ENCODE assay signal across 19 cellular contexts in the genomic region with DNA sequence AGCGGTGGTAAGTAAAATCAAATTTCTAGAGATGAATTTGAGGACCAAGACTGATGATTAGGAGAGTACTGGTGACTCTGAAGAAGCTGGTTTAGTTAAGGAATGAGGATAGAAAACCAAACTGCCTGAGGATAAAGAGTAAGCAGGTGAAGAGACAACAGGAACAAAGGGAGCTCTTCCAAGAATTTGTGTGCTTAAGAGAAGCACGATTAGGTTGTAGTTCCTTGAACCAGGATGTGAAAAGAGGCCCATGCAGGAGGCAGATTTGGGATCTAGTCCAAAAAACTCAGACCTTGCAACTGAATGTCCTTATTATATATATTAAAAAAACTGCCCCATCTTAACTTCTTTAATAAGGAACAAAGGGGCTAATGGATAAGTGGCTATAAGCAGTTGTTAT.
A peak's percentile ranks its signal among the peaks of the same experiment; 100 is the strongest.
DNase-seq lines count a peak whose midpoint lies in the region; ATAC-seq and TF ChIP-seq lines count a peak whose summit lies in the region.
"Had no signal": no experiment of that assay in that cellular context is flagged by ENCODE, and none has a peak within 500 bp of the region (broad histone marks: within the 10 kb centered on the region; RNA-seq: fewer than 3 reads in every experiment).

No MANE protein-coding gene starts in this region.

- H3K4me3 ChIP-seq in PC-3 (ENCODE audit: low read length) (no peak overlapping the region), gastrocnemius medialis (no peak overlapping the region)
- H3K4me3 ChIP-seq: BLaER1, HAP-1 had no signal

- ATAC-seq in PC-3 = no peak
- no peak for ATAC-seq in gastrocnemius medialis

- TF ChIP-seq CTCF in 22Rv1 (IDR thresholded peaks at IDR 0.05) (no peak), PC-3 (conservative IDR thresholded peaks at IDR 0.05; ENCODE audit: low read depth, low read length) (no peak), nephron (IDR thresholded peaks at IDR 0.05; ENCODE audit: unreplicated experiment in 3 of 3) (no peak), gastrocnemius medialis (IDR thresholded peaks at IDR 0.05 in 4 of 5, conservative IDR thresholded peaks at IDR 0.05 in 1 of 5) (no peak)

- H3F3A ChIP-seq in PC-3 (ENCODE audit: low read length, unreplicated experiment) = no peaks in the 10 kb centered on the region

- intact Hi-C loops in PC-3 (cut with micrococcal nuclease) (no loop called here), gastrocnemius medialis (cut with DNase I; ENCODE audit: low total_unique reads) (no loop called here)

- H3K9me3 Mint-ChIP-seq in nephron = no peaks in the 10 kb centered on the region
- H3K9me3 Mint-ChIP-seq: CD14-positive monocyte; CD4-positive, alpha-beta T cell; CD8-positive, alpha-beta memory T cell; HFFc6 had no signal

- BruUV-seq in PC-3 (replicated peaks; lab: Mats Ljungman, UMichigan) = no TSS peak

- H3K4me1 ChIP-seq in PC-3 (ENCODE audit: insufficient read depth, low read length) = peaks cover 18% of the 10 kb centered on the region
- H3K4me1 ChIP-seq in gastrocnemius medialis = no peaks in the 10 kb centered on the region
- H3K4me1 ChIP-seq: BLaER1, HAP-1 had no signal

- H2AFZ ChIP-seq in PC-3 (ENCODE audit: low read length) = no peak overlapping the region

- TF ChIP-seq POLR2A in gastrocnemius medialis (IDR thresholded peaks at IDR 0.05) = no peak

- peak overlapping the region; percentile 74 for H3K27ac ChIP-seq in 22Rv1
- no peak overlapping the region for H3K27ac ChIP-seq in PC-3 (ENCODE audit: low read length)
- H3K27ac ChIP-seq in gastrocnemius medialis = no peak overlapping the region
- H3K27ac ChIP-seq: BLaER1 had no signal

- CTCF ChIA-PET in PC-3 (lab: Charles Lee) = no interaction called here

- H3K9me3 ChIP-seq in PC-3 (ENCODE audit: low read length) (no peaks in the 10 kb centered on the region), gastrocnemius medialis (no peaks in the 10 kb centered on the region)
- H3K9me3 ChIP-seq: BLaER1, HAP-1 had no signal

- H3K27ac Mint-ChIP-seq in nephron = peak overlapping the region; percentile 55 to 89 (median 84)
- H3K27ac Mint-ChIP-seq: B cell; CD14-positive monocyte; CD4-positive, alpha-beta T cell; CD8-positive, alpha-beta memory T cell; HFFc6 had no signal

- POLR2A ChIA-PET in PC-3 (lab: Charles Lee; ENCODE audit: unreplicated experiment) = no interaction called here

- H3K9me2 ChIP-seq in PC-3 (replicated peaks; ENCODE audit: low read length) = no peaks in the 10 kb centered on the region

- H3K27me3 ChIP-seq in PC-3 (ENCODE audit: low read length) (no peaks in the 10 kb centered on the region), gastrocnemius medialis (no peaks in the 10 kb centered on the region)
- H3K27me3 ChIP-seq: BLaER1 had no signal

- H3K9ac ChIP-seq in PC-3 (ENCODE audit: low read length) = no peak overlapping the region
- H3K9ac ChIP-seq: BLaER1 had no signal

- peaks cover 27% of the 10 kb centered on the region for H3K4me1 Mint-ChIP-seq in nephron
- H3K4me1 Mint-ChIP-seq: CD8-positive, alpha-beta memory T cell had no signal

- no peak overlapping the region for H3K4me2 ChIP-seq in PC-3 (ENCODE audit: low read length)
- H3K4me2 ChIP-seq: BLaER1 had no signal

- H3K36me3 ChIP-seq in PC-3 (ENCODE audit: low read depth, low read length) (no peaks in the 10 kb centered on the region), gastrocnemius medialis (no peaks in the 10 kb centered on the region)
- H3K36me3 ChIP-seq: BLaER1, HAP-1 had no signal

- DNase-seq in ELF-1 (ENCODE audit: low read depth, low spot score) = peak; percentile 22
- peak; percentile 25 for DNase-seq in PC-3
- DNase-seq in gastrocnemius medialis = no peak
- DNase-seq in iPS-NIHi7 (ENCODE audit: extremely low spot score) = no peak
- DNase-seq in SW 1271 (lab: John Stamatoyannopoulos, UW) = no peak
- DNase-seq: CD4-positive, alpha-beta T cell; CD8-positive, alpha-beta memory T cell; DMS 273 treated with DMSO at 0.1 percent for 48 hours; DMS79; EL; GF-D8; GOT3; HFFc6 had no signal

- no peaks in the 10 kb centered on the region for H3K36me3 Mint-ChIP-seq in nephron (ENCODE audit: low read depth)
- H3K36me3 Mint-ChIP-seq: CD8-positive, alpha-beta memory T cell had no signal

- H3K79me2 ChIP-seq in PC-3 (ENCODE audit: low read length) = no peaks in the 10 kb centered on the region

- in situ Hi-C loops in gastrocnemius medialis (cut with MboI; ENCODE audit: low sequenced_read_pairs in 4 of 4) = loop anchor here in 1 of 4 donors (25.0 kb wide), 1 partner anchor 98 kb away; no protein-coding TSS in a partner anchor

- no peaks in the 10 kb centered on the region for H3K27me3 Mint-ChIP-seq in nephron (ENCODE audit: low read depth)
- H3K27me3 Mint-ChIP-seq: B cell had no signal

- H4K20me1 ChIP-seq in PC-3 (ENCODE audit: low read length) = no peaks in the 10 kb centered on the region
- H4K20me1 ChIP-seq: BLaER1 had no signal

- no peak overlapping the region for H3K4me3 Mint-ChIP-seq in nephron
- H3K4me3 Mint-ChIP-seq: B cell; CD14-positive monocyte; CD4-positive, alpha-beta T cell; CD8-positive, alpha-beta memory T cell; HFFc6 had no signal

Comparison
In these comparisons a context has a peak if more than half of its experiments do, and no peak if none do; other contexts are left out.
1. DNase-seq: peak in ELF-1 (single experiment) and PC-3 (single experiment); none in gastrocnemius medialis (0 of 2), iPS-NIHi7 (single experiment) and SW 1271 (0 of 2).